ENCODE assay signal across 12 cellular contexts in the genomic region with DNA sequence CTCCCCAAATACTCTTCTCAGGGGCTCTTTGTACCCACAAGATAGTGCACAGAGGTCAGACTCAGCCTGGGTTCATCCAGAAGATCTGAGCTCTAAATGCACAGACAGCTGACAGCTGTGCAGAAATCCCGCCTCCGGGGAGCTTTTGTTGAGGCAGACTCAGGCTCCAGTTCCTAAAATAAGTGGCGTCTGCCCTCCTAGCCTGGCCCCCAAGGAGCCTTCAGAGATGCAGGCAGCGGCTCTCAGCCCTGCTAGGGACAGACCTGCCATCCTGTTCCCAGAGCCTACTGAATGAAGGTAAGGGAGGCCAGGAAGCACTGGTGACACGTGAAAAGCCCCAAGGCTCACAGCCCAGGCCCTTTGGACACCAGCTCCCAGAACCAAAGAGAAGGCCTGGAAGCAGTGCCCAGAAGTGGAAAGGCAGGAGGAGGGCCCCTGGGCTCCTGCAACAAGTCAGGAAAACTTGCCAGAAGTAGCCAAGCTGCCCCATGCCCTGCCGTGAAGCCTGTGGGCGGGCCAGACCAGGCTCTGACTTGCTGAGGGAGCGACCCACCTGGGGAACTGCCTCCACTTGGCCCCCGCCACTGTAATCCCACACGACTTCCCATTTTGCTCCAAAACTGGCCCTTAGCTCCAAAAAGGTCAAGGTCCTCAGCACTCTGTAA. TPM values are rescaled to one million over a fixed set of nuclear protein-coding genes. Genes with fewer than 3 reads are reported as not detected.
DNase-seq lines count a peak whose midpoint lies in the region; ATAC-seq, FAIRE-seq and TF ChIP-seq lines count a peak whose summit lies in the region.
"Had no signal": no experiment of that assay in that cellular context is flagged by ENCODE, and none has a peak within 500 bp of the region (broad histone marks: within the 10 kb centered on the region; RNA-seq: fewer than 3 reads in every experiment).

No MANE protein-coding gene starts in this region.

- H3K9me3 Mint-ChIP-seq in glutamatergic neuron (ENCODE audit: unreplicated experiment): peaks cover 13% of the 10 kb centered on the region
- H3K9me3 Mint-ChIP-seq in stimulated activated effector memory CD8-positive, alpha-beta T cell treated with anti-CD3 and anti-CD28 coated beads, Interleukin-12 subunit alpha, Interleukin-12 subunit beta, amount 100 ng/mL, for 72 hours: no peaks in the 10 kb centered on the region
- H3K9me3 Mint-ChIP-seq: type B pancreatic cell had no signal

- H3K4me1 Mint-ChIP-seq in glutamatergic neuron (ENCODE audit: low read depth, unreplicated experiment): peaks cover 63% of the 10 kb centered on the region
- peaks cover 6% of the 10 kb centered on the region for H3K4me1 Mint-ChIP-seq in stimulated activated effector memory CD8-positive, alpha-beta T cell treated with anti-CD3 and anti-CD28 coated beads, Interleukin-12 subunit alpha, Interleukin-12 subunit beta, amount 100 ng/mL, for 72 hours

- FAIRE-seq in pancreas (lab: Jason Lieb, UNC): no peak

- H3K27ac Mint-ChIP-seq in glutamatergic neuron (ENCODE audit: unreplicated experiment): peak overlapping the region; percentile 83
- H3K27ac Mint-ChIP-seq in stimulated activated effector memory CD8-positive, alpha-beta T cell treated with anti-CD3 and anti-CD28 coated beads, Interleukin-12 subunit alpha, Interleukin-12 subunit beta, amount 100 ng/mL, for 72 hours: no peak overlapping the region
- H3K27ac Mint-ChIP-seq: type B pancreatic cell had no signal

- H3K27me3 Mint-ChIP-seq in glutamatergic neuron (ENCODE audit: unreplicated experiment): peaks cover 4% of the 10 kb centered on the region
- H3K27me3 Mint-ChIP-seq: type B pancreatic cell had no signal

- 61 to 71% methylated on average over 10 of the region's 10 CpGs for WGBS in pancreas, 2 donors

- H3K27ac ChIP-seq in cardiac muscle cell (peak overlapping the region; percentile 78), pancreas (peak overlapping the region; percentile 5 to 84 (median 32)), vagina (peak overlapping the region; percentile 51)

- TF ChIP-seq CTCF in cardiac muscle cell (IDR thresholded peaks at IDR 0.05; ENCODE audit: low read depth, low read length) (no peak), glutamatergic neuron (IDR thresholded peaks at IDR 0.05; ENCODE audit: partially characterized antibody, unreplicated experiment) (no peak), pancreas (IDR thresholded peaks at IDR 0.05) (no peak), vagina (IDR thresholded peaks at IDR 0.05) (no peak)

- H3K4me3 ChIP-seq in cardiac muscle cell (no peak overlapping the region), pancreas (no peak overlapping the region), vagina (no peak overlapping the region)
- H3K4me3 ChIP-seq: HAP-1 had no signal

- no peak for TF ChIP-seq POLR2A in vagina (IDR thresholded peaks at IDR 0.05)

- H3K36me3 ChIP-seq in cardiac muscle cell (no peaks in the 10 kb centered on the region), pancreas (no peaks in the 10 kb centered on the region), vagina (no peaks in the 10 kb centered on the region)
- H3K36me3 ChIP-seq: HAP-1 had no signal

- H3K4me3 Mint-ChIP-seq in glutamatergic neuron (ENCODE audit: unreplicated experiment): peak overlapping the region; percentile 64
- H3K4me3 Mint-ChIP-seq in stimulated activated effector memory CD8-positive, alpha-beta T cell treated with anti-CD3 and anti-CD28 coated beads, Interleukin-12 subunit alpha, Interleukin-12 subunit beta, amount 100 ng/mL, for 72 hours: no peak overlapping the region
- H3K4me3 Mint-ChIP-seq: type B pancreatic cell had no signal

- DNase-seq in cardiac muscle cell (ENCODE audit: low read depth in 1 of 2, low spot score in 1 of 2) (peak in 1 of 2 donors; percentile 60), cardiac septum (ENCODE audit: low spot score) (no peak), glutamatergic neuron (peak; percentile 63), pancreas (peak in 1 of 6 donors; percentile 44), vagina (ENCODE audit: extremely low spot score in 2 of 2) (no peak), retina (no peak), pons (ENCODE audit: low spot score) (no peak)
- no peak for DNase-seq in stimulated activated effector memory CD8-positive, alpha-beta T cell treated with anti-CD3 and anti-CD28 coated beads, Interleukin-12 subunit alpha, Interleukin-12 subunit beta, amount 100 ng/mL, for 72 hours (ENCODE audit: low spot score in 2 of 2)
- DNase-seq: activated CD4-positive, CD25-positive, alpha-beta regulatory T cell; stimulated activated CD4-positive, alpha-beta T cell treated with anti-CD3 and anti-CD28 coated beads, Interleukin-12 subunit alpha, Interleukin-12 subunit beta, amount 100 ng/mL, for 4 hours had no signal

- H3K27me3 ChIP-seq in cardiac muscle cell: no peaks in the 10 kb centered on the region
- H3K27me3 ChIP-seq in pancreas: no peaks in the 10 kb centered on the region
- H3K27me3 ChIP-seq in vagina: no peaks in the 10 kb centered on the region

- H3K9me3 ChIP-seq in cardiac muscle cell (ENCODE audit: low read depth) (no peaks in the 10 kb centered on the region), pancreas (no peaks in the 10 kb centered on the region), vagina (no peaks in the 10 kb centered on the region)
- H3K9me3 ChIP-seq: HAP-1 had no signal

- peaks cover 56% of the 10 kb centered on the region for H3K4me1 ChIP-seq in cardiac muscle cell (ENCODE audit: low read depth)
- H3K4me1 ChIP-seq in pancreas: peaks cover 31 to 61% (median 48%) of the 10 kb centered on the region in 3 donors
- peaks cover 50% of the 10 kb centered on the region for H3K4me1 ChIP-seq in vagina
- H3K4me1 ChIP-seq: HAP-1 had no signal

- H3K36me3 Mint-ChIP-seq in glutamatergic neuron (ENCODE audit: unreplicated experiment): peaks cover 5% of the 10 kb centered on the region
- peaks cover 12% of the 10 kb centered on the region for H3K36me3 Mint-ChIP-seq in stimulated activated effector memory CD8-positive, alpha-beta T cell treated with anti-CD3 and anti-CD28 coated beads, Interleukin-12 subunit alpha, Interleukin-12 subunit beta, amount 100 ng/mL, for 72 hours

- no peak for ATAC-seq in pancreas
- ATAC-seq in stimulated activated effector memory CD8-positive, alpha-beta T cell treated with anti-CD3 and anti-CD28 coated beads, Interleukin-12 subunit alpha, Interleukin-12 subunit beta, amount 100 ng/mL, for 72 hours: no peak

- intact Hi-C loops in cardiac septum (cut with DNase I): loop anchor here (5.0 to 10.0 kb wide), 2 partner anchors 117 to 189 kb away; no protein-coding TSS in a partner anchor
- intact Hi-C loops in pancreas (cut with DNase I): no loop called here
- intact Hi-C loops in vagina (cut with DNase I): no loop called here

RNA-seq across cellular contexts. Expression of gene ARFGAP3, which starts 51.1 kb away (rescaled TPM):
- total RNA-seq in cardiac muscle cell: 26.3 and 30.1 TPM in 2 replicates
- polyA plus RNA-seq in cardiac muscle cell: 38.2 and 48.6 TPM in 2 replicates
- total RNA-seq in cardiac septum: 32.5 TPM
- total RNA-seq in glutamatergic neuron (ENCODE audit: unreplicated experiment): 18.4 TPM
- total RNA-seq in pancreas: 10 to 100 TPM; 54.8 to 75.3 (median 62.1) TPM
- polyA plus RNA-seq in pancreas: 10 to 100 TPM; 39.1 to 45.4 TPM
- total RNA-seq in vagina: 28.0 TPM
